Comparison of ENCODE assay signal across 8 cellular contexts in genomic region chr10:59176241-59177030, GRCh38. TPM values are rescaled to one million over a fixed set of nuclear protein-coding genes. Genes with fewer than 3 reads are reported as not detected.
DNase-seq lines count a peak whose midpoint lies in the region; ATAC-seq and FAIRE-seq lines count a peak whose summit lies in the region.

Gene PHYHIPL (plus strand): TSS chr10:59176643. CDS start chr10:59176854, 211 bp downstream.

- H3K27me3 ChIP-seq in small intestine (ENCODE audit: control insufficient read depth in 2 of 2, insufficient read depth in 2 of 2, low read length in 2 of 2), result peaks cover 0 to 3% of the 10 kb centered on the region in 2 donors

- peaks cover 0 to 6% of the 10 kb centered on the region in 2 donors for H3K9me3 Mint-ChIP-seq in stimulated activated naive CD8-positive, alpha-beta T cell treated with anti-CD3 and anti-CD28 coated beads, Interleukin-15, amount 100 ng/mL, for 72 hours

- H3K4me3 ChIP-seq in small intestine (ENCODE audit: low read depth in 1 of 2, low read length in 2 of 2), result peak within 1 kb of the TSS in 1 of 2 donors; percentile 84

- no peaks in the 10 kb centered on the region for H3K36me3 ChIP-seq in small intestine (ENCODE audit: control insufficient read depth in 2 of 2, insufficient read depth in 2 of 2, low read length in 2 of 2)

- no peak for DNase-seq in stimulated activated naive CD8-positive, alpha-beta T cell treated with anti-CD3 and anti-CD28 coated beads, Interleukin-15, Interleukin-2, amounts not matched to agents 100 U/mL and 50 U/mL, for 24 hours
- no peak for DNase-seq in stimulated activated naive CD8-positive, alpha-beta T cell treated with anti-CD3 and anti-CD28 coated beads, Interleukin-15, amount 100 ng/mL, for 72 hours
- DNase-seq in amygdala (lab: John Stamatoyannopoulos, UW) (peak in 52 of 56 donors; percentile 1 to 81 (median 61)), islet precursor cell (peak; percentile 63), small intestine (peak; percentile 83)

- H3K27ac Mint-ChIP-seq in stimulated activated naive CD8-positive, alpha-beta T cell treated with anti-CD3 and anti-CD28 coated beads, Interleukin-15, amount 100 ng/mL, for 72 hours, result no peak within 1 kb of the TSS

- FAIRE-seq in small intestine (lab: Jason Lieb, UNC), result no peak

- H3K4me3 Mint-ChIP-seq in stimulated activated naive CD8-positive, alpha-beta T cell treated with anti-CD3 and anti-CD28 coated beads, Interleukin-15, amount 100 ng/mL, for 72 hours, result peak within 1 kb of the TSS in 1 of 2 donors; percentile 31

- peaks cover 5% of the 10 kb centered on the region for H3K4me1 Mint-ChIP-seq in stimulated activated naive CD8-positive, alpha-beta T cell treated with anti-CD3 and anti-CD28 coated beads, Interleukin-15, amount 100 ng/mL, for 72 hours

- peaks cover 0 to 4% of the 10 kb centered on the region in 2 donors for H3K4me1 ChIP-seq in small intestine (ENCODE audit: control insufficient read depth in 2 of 2, insufficient read depth in 1 of 2, low read depth in 1 of 2, low read length in 1 of 2)

- peaks cover 20% of the 10 kb centered on the region for H3K27me3 Mint-ChIP-seq in stimulated activated naive CD8-positive, alpha-beta T cell treated with anti-CD3 and anti-CD28 coated beads, Interleukin-15, amount 100 ng/mL, for 72 hours

- no peaks in the 10 kb centered on the region for H3K9me3 ChIP-seq in small intestine (ENCODE audit: control insufficient read depth, low read depth)

- ATAC-seq in stimulated activated naive CD8-positive, alpha-beta T cell treated with anti-CD3 and anti-CD28 coated beads, Interleukin-15, Interleukin-2, amounts not matched to agents 100 U/mL and 50 U/mL, for 24 hours, result peak; percentile 19
- no peak for ATAC-seq in stimulated activated naive CD8-positive, alpha-beta T cell treated with anti-CD3 and anti-CD28 coated beads, Interleukin-15, amount 100 ng/mL, for 72 hours
- ATAC-seq in GM19455 (IDR thresholded peaks at IDR 0.05; ENCODE audit: unreplicated experiment) (no peak), HG03159 (IDR thresholded peaks at IDR 0.05; ENCODE audit: unreplicated experiment) (no peak), HG03432 (IDR thresholded peaks at IDR 0.05; ENCODE audit: unreplicated experiment) (no peak)

- WGBS in small intestine, 3 donors, result 2 to 4% (median 3%) methylated on average over 67 to 90 of the region's 90 CpGs

- H3K27ac ChIP-seq in small intestine (ENCODE audit: low read depth in 1 of 2, low read length in 1 of 2), result peak within 1 kb of the TSS; percentile 72 to 73

RNA-seq across cellular contexts. Expression of gene PHYHIPL, which starts in this region (rescaled TPM):
- polyA plus RNA-seq in small intestine, result 10 to 100 TPM in 2 of 3 donors, 1 to 10 TPM in 1; 7.0 to 19.7 (median 12.1) TPM

Comparison
In these comparisons a context has a peak if more than half of its experiments do, and no peak if none do; other contexts are left out.
1. DNase-seq: peak in amygdala (52 of 56), islet precursor cell (single experiment) and small intestine (single experiment); none in stimulated activated naive CD8-positive, alpha-beta T cell treated with anti-CD3 and anti-CD28 coated beads, Interleukin-15, Interleukin-2, amounts not matched to agents 100 U/mL and 50 U/mL, for 24 hours (single experiment) and stimulated activated naive CD8-positive, alpha-beta T cell treated with anti-CD3 and anti-CD28 coated beads, Interleukin-15, amount 100 ng/mL, for 72 hours (0 of 2).